Comparison of ENCODE assay signal across 29 cellular contexts in the genomic region with DNA sequence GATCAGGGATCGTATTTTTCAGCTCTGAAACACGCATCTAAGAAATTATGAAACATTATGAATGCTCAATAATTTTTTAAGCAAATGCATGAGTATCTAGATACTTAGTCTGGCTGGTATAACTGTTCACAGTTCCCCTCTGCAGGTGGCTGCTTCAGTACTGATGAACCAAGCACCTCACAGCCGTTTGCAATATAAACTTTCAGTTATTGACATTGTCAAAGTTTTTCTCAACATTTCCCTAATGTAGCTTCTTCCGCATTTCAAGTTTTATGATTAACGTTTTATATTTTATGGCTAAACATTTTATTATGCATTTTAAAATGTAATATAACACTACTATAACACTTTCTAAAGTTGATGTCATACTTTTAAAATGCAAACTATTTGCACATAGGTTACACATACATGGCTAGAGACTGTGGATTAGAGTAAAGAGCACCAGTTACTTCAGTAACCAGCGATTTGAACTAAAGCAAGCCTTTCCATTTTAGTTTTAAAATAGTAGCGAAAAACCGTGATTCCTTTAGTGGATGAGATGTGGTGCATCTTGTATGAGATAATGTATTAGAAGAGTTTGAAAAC.
"Had no signal": no experiment of that assay in that cellular context is flagged by ENCODE, and none has a peak within 500 bp of the region (broad histone marks: within the 10 kb centered on the region; RNA-seq: fewer than 3 reads in every experiment).

No MANE protein-coding gene starts in this region.

- H3K9me3 ChIP-seq: adrenal gland, body of pancreas had no signal

- FAIRE-seq: frontal cortex had no signal

- H3K4me3 ChIP-seq: adrenal gland, body of pancreas, coronary artery, dorsolateral prefrontal cortex had no signal

- DNase-seq: activated CD4-positive, alpha-beta memory T cell treated with anti-CD3 and anti-CD28 coated beads for 36 hours; activated CD4-positive, alpha-beta T cell treated with anti-CD3 and anti-CD28 coated beads for 36 hours; activated CD4-positive, alpha-beta T cell treated with anti-CD3 and anti-CD28 coated beads, Interleukin-2, amount 10 ng/mL, durations not matched to agents 24 days and 14 days; activated CD4-positive, CD25-positive, alpha-beta regulatory T cell; activated CD4-positive, CD25-positive, alpha-beta regulatory T cell treated with anti-CD3 and anti-CD28 coated beads, Interleukin-2, amount 50 U/mL, for 72 hours; activated CD8-positive, alpha-beta memory T cell treated with anti-CD3 and anti-CD28 coated beads, Interleukin-2, amount 10 ng/mL, durations not matched to agents 7 days and 5 days; activated CD8-positive, alpha-beta memory T cell treated with anti-CD3 and anti-CD28 coated beads, Interleukin-2, amount 50 U/mL, for 4 hours; activated CD8-positive, alpha-beta T cell treated with anti-CD3 and anti-CD28 coated beads, Interleukin-2, amount 10 ng/mL, durations not matched to agents 7 days and 5 days; activated effector memory CD4-positive, alpha-beta T cell treated with anti-CD3 and anti-CD28 coated beads, Interleukin-2, amount 50 U/mL, for 16 hours; activated naive CD4-positive, alpha-beta T cell treated with anti-CD3 and anti-CD28 coated beads for 36 hours; activated naive CD8-positive, alpha-beta T cell treated with anti-CD3 and anti-CD28 coated beads for 36 hours; activated naive CD8-positive, alpha-beta T cell treated with anti-CD3 and anti-CD28 coated beads, Interleukin-2, amount 50 U/mL, for 24 hours; activated T-cell treated with anti-CD3 and anti-CD28 coated beads, Interleukin-2, amount 50 U/mL, for 1 hour; activated T-cell treated with anti-CD3 and anti-CD28 coated beads, Interleukin-2, amount 50 U/mL, for 48 hours; adrenal gland; amygdala; aorta; body of pancreas; caudate nucleus; dorsolateral prefrontal cortex; effector memory CD4-positive, alpha-beta T cell; endodermal cell; foreskin fibroblast; glutamatergic neuron; T-helper 1 cell; T-helper 17 cell had no signal

- H3K4me1 ChIP-seq: adrenal gland, body of pancreas had no signal

- H3K27me3 ChIP-seq: adrenal gland, body of pancreas, dorsolateral prefrontal cortex had no signal

- ATAC-seq: activated CD4-positive, alpha-beta T cell treated with anti-CD3 and anti-CD28 coated beads for 36 hours; activated CD8-positive, alpha-beta memory T cell treated with anti-CD3 and anti-CD28 coated beads, Interleukin-2, amount 10 ng/mL, durations not matched to agents 7 days and 5 days; activated CD8-positive, alpha-beta T cell treated with anti-CD3 and anti-CD28 coated beads, Interleukin-2, amount 10 ng/mL, durations not matched to agents 7 days and 5 days; activated naive CD8-positive, alpha-beta T cell treated with anti-CD3 and anti-CD28 coated beads, Interleukin-2, amount 50 U/mL, for 24 hours; body of pancreas; esophagus mucosa; T-helper 17 cell had no signal

- H3K27ac ChIP-seq: adrenal gland, body of pancreas, coronary artery, dorsolateral prefrontal cortex had no signal

- H3K36me3 ChIP-seq: adrenal gland had no signal
